1 cellular context compared by ENCODE assay signal in the genomic region with DNA sequence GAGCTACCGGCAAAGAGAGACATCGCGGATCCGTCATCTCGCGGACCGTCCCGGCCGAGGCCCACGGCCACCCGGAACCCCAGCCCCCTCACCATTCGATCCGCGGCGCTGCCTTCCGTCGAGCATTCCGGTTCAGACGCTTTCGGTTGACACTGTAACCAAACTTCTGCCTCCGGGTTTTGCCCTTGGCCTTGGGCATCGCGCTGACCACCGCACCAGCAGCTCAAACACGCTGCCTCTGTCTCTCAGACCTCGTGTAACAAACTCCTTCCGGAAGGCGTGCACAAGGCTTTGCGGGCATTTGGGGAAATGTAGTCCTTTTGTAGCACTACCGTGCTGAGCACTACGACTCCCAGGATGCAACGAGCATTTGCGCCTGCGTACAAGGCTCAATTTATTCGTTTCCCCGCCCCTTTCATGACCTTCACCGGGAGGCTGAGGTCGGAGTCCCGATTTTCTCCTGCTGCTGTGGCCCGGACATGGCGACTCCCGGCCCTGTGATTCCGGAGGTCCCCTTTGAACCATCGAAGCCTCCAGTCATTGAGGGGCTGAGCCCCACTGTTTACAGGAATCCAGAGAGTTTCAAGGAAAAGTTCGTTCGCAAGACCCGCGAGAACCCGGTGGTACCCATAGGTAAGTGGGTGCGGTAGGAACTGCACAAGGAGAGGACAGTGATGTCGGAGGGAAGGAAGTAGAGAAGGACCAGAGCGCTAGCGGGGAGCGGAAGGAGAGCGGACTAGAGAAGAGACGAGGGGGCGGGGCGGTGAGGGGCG.
TF ChIP-seq lines count a peak whose summit lies in the region.

Gene HIGD2A (plus strand): TSS at position 411 of the 773 bp plus-strand sequence. CDS start 69 bp downstream, at position 480.
Gene NOP16 (minus strand): TSS at position 258 of the 773 bp plus-strand sequence. CDS start 59 bp downstream, at position 199.

TF ChIP-seq in HepG2, 621 proteins besides CTCF, POLR2A, EP300 and RAD21 (continued from another document and continues in another):
- peak; percentile 49; the same call in 1 of the 2 replicates for TF ChIP-seq ZBTB49 (CRISPR knock-in tag; IDR thresholded peaks at IDR 0.05; ENCODE audit: borderline replicate concordance)
- TF ChIP-seq ZNF850 (CRISPR knock-in tag; conservative IDR thresholded peaks at IDR 0.05), result peak; percentile 60; the same call in 1 of the 2 replicates
- TF ChIP-seq KDM1A (CRISPR knock-in tag; IDR thresholded peaks at IDR 0.05), result no peak
- peak; percentile 91 for TF ChIP-seq ZNF678 (CRISPR knock-in tag; IDR thresholded peaks at IDR 0.05)
- peak; percentile 88; the same call in 1 of the 2 replicates for TF ChIP-seq ZNF619 (CRISPR knock-in tag; IDR thresholded peaks at IDR 0.05)
- TF ChIP-seq MIER2 (CRISPR knock-in tag; IDR thresholded peaks at IDR 0.05), result no peak; the same call in 1 of the 2 replicates
- peak; percentile 88 for TF ChIP-seq ZNF138 (CRISPR knock-in tag; IDR thresholded peaks at IDR 0.05; ENCODE audit: low read depth)
- TF ChIP-seq PRDM10 (CRISPR knock-in tag; IDR thresholded peaks at IDR 0.05; ENCODE audit: low read depth), result peak; percentile 80
- TF ChIP-seq MXD4 (CRISPR knock-in tag; IDR thresholded peaks at IDR 0.05), result peak; percentile 99
- peak; percentile 49; the same call in 1 of the 2 replicates for TF ChIP-seq ZMYM3 (CRISPR knock-in tag; IDR thresholded peaks at IDR 0.05)
- TF ChIP-seq SMAD1 (CRISPR knock-in tag; IDR thresholded peaks at IDR 0.05; ENCODE audit: borderline replicate concordance, low read depth), result peak; percentile 76; the same call in 1 of the 2 replicates
- TF ChIP-seq ZBTB4 (CRISPR knock-in tag; IDR thresholded peaks at IDR 0.05; ENCODE audit: borderline replicate concordance), result 0 out of 2 replicates have a peak, but pooled peaks have one; percentile 21
- no peak for TF ChIP-seq DNMT1 (CRISPR knock-in tag; IDR thresholded peaks at IDR 0.05)
- 0 out of 2 replicates have a peak, but pooled peaks have one; percentile 20 for TF ChIP-seq ISL2 (CRISPR knock-in tag; IDR thresholded peaks at IDR 0.05)
- TF ChIP-seq SAFB2 (CRISPR knock-in tag; IDR thresholded peaks at IDR 0.05; ENCODE audit: borderline replicate concordance, low read depth), result peak; percentile 33; the same call in 1 of the 2 replicates
- no peak; the same call in 1 of the 2 replicates for TF ChIP-seq MYNN (CRISPR knock-in tag; IDR thresholded peaks at IDR 0.05; ENCODE audit: low read depth)
- TF ChIP-seq, protein P1, sequence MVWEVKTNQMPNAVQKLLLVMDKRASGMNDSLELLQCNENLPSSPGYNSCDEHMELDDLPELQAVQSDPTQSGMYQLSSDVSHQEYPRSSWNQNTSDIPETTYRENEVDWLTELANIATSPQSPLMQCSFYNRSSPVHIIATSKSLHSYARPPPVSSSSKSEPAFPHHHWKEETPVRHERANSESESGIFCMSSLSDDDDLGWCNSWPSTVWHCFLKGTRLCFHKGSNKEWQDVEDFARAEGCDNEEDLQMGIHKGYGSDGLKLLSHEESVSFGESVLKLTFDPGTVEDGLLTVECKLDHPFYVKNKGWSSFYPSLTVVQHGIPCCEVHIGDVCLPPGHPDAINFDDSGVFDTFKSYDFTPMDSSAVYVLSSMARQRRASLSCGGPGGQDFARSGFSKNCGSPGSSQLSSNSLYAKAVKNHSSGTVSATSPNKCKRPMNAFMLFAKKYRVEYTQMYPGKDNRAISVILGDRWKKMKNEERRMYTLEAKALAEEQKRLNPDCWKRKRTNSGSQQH (CRISPR knock-in tag; IDR thresholded peaks at IDR 0.05; ENCODE audit: low read depth), result peak; percentile 91
- TF ChIP-seq SALL1 (CRISPR knock-in tag; IDR thresholded peaks at IDR 0.05), result peak; percentile 81; the same call in 1 of the 2 replicates
- TF ChIP-seq ZNF260 (CRISPR knock-in tag; IDR thresholded peaks at IDR 0.05; ENCODE audit: borderline replicate concordance, low read depth), result no peak
- TF ChIP-seq REXO4 (CRISPR knock-in tag; IDR thresholded peaks at IDR 0.05; ENCODE audit: borderline replicate concordance), result no peak
- TF ChIP-seq ZFP90 (CRISPR knock-in tag; IDR thresholded peaks at IDR 0.05; ENCODE audit: borderline replicate concordance), result no peak
- no peak; the same call in 1 of the 2 replicates for TF ChIP-seq ZNF788 (CRISPR knock-in tag; IDR thresholded peaks at IDR 0.05; ENCODE audit: borderline replicate concordance)
- TF ChIP-seq ZKSCAN5 (CRISPR knock-in tag; IDR thresholded peaks at IDR 0.05), result no peak
- TF ChIP-seq ZNF317 (CRISPR knock-in tag; IDR thresholded peaks at IDR 0.05), result peak; percentile 35; the same call in 1 of the 2 replicates
- no peak; the same call in 1 of the 2 replicates for TF ChIP-seq ZNF569 (CRISPR knock-in tag; IDR thresholded peaks at IDR 0.05; ENCODE audit: borderline replicate concordance)
- TF ChIP-seq ZFAT (CRISPR knock-in tag; conservative IDR thresholded peaks at IDR 0.05), result no peak
- TF ChIP-seq ZNF17 (CRISPR knock-in tag; IDR thresholded peaks at IDR 0.05), result no peak
- TF ChIP-seq NFE2L2 (IDR thresholded peaks at IDR 0.05; ENCODE audit: low read length), result no peak
- peak; percentile 87 for TF ChIP-seq MNT (IDR thresholded peaks at IDR 0.05)
- peak; percentile 54 for TF ChIP-seq ARNT2 (CRISPR knock-in tag; IDR thresholded peaks at IDR 0.05; ENCODE audit: low read depth)
- TF ChIP-seq, protein P2, sequence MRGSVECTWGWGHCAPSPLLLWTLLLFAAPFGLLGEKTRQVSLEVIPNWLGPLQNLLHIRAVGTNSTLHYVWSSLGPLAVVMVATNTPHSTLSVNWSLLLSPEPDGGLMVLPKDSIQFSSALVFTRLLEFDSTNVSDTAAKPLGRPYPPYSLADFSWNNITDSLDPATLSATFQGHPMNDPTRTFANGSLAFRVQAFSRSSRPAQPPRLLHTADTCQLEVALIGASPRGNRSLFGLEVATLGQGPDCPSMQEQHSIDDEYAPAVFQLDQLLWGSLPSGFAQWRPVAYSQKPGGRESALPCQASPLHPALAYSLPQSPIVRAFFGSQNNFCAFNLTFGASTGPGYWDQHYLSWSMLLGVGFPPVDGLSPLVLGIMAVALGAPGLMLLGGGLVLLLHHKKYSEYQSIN (CRISPR knock-in tag; IDR thresholded peaks at IDR 0.05; ENCODE audit: borderline replicate concordance), result no peak
- TF ChIP-seq GLI4 (CRISPR knock-in tag; IDR thresholded peaks at IDR 0.05; ENCODE audit: borderline replicate concordance), result peak; percentile 74; the same call in 1 of the 2 replicates
- TF ChIP-seq ZZZ3 (CRISPR knock-in tag; IDR thresholded peaks at IDR 0.05; ENCODE audit: borderline replicate concordance), result peak; percentile 79; the same call in 1 of the 2 replicates
- peak; percentile 96 for TF ChIP-seq GATAD1 (CRISPR knock-in tag; IDR thresholded peaks at IDR 0.05)
- TF ChIP-seq AKNA (CRISPR knock-in tag; IDR thresholded peaks at IDR 0.05; ENCODE audit: borderline replicate concordance), result no peak
- TF ChIP-seq ZNF225 (CRISPR knock-in tag; IDR thresholded peaks at IDR 0.05), result 0 out of 2 replicates have a peak, but pooled peaks have one; percentile 25
- TF ChIP-seq SYNCRIP (IDR thresholded peaks at IDR 0.05; ENCODE audit: insufficient read depth, low read depth, low read length), result no peak
